In the genomic region with DNA sequence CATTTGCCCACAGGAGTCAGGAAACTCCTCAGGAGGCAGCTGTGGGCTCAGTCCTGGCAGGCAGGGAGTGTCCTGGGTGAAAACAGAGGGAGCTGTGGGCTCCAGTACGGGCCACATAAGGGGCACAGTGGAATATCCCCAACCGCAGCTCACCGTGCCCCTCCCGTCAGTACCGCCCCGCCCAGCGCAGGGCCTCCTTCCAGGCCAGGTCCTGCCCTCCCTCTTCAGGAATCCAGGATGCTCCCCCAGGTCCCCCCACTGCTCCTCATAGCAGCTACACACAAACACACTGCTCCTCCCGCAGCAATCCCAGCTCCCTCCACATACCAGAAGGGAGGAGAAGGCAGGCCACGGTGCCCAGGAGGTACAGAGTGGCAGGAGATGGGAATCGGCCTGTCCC, we compare ENCODE assay signal across 21 cellular contexts.
A peak's percentile ranks its signal among the peaks of the same experiment; 100 is the strongest.
DNase-seq lines count a peak whose midpoint lies in the region; TF ChIP-seq lines count a peak whose summit lies in the region.
"Had no signal": no experiment of that assay in that cellular context is flagged by ENCODE, and none has a peak within 500 bp of the region (broad histone marks: within the 10 kb centered on the region; RNA-seq: fewer than 3 reads in every experiment).

No MANE protein-coding gene starts in this region.

- H3K27me3 ChIP-seq in breast epithelium, result no peaks in the 10 kb centered on the region
- H3K27me3 ChIP-seq in iPS-20b (ENCODE audit: insufficient read depth, low read length), result no peaks in the 10 kb centered on the region
- H3K27me3 ChIP-seq in parathyroid adenoma (ENCODE audit: control insufficient read depth, insufficient read depth, low read length), result no peaks in the 10 kb centered on the region
- no peaks in the 10 kb centered on the region for H3K27me3 ChIP-seq in CD8-positive, alpha-beta memory T cell (ENCODE audit: insufficient read depth, low read length, poor library complexity, severe bottlenecking)
- H3K27me3 ChIP-seq: BLaER1 treated with 17β-estradiol and CSF1 and Interleukin-3, amounts not matched to agents 10 nM and 100 nM had no signal

- BruUV-seq in MCF 10A (replicated peaks; lab: Mats Ljungman, UMichigan), result no TSS peak

- no peak overlapping the region for H3K4me3 ChIP-seq in breast epithelium
- no peak overlapping the region for H3K4me3 ChIP-seq in iPS-20b (ENCODE audit: low read length)
- H3K4me3 ChIP-seq in parathyroid adenoma (ENCODE audit: low read depth, low read length), result no peak overlapping the region
- H3K4me3 ChIP-seq in CD8-positive, alpha-beta memory T cell (ENCODE audit: low read length), result no peak overlapping the region
- H3K4me3 ChIP-seq: BLaER1 treated with 17β-estradiol and CSF1 and Interleukin-3, amounts not matched to agents 10 nM and 100 nM; left ventricle myocardium inferior had no signal

- no peaks in the 10 kb centered on the region for H3K79me2 ChIP-seq in parathyroid adenoma

- DNase-seq in breast epithelium (ENCODE audit: low spot score in 2 of 2) (peak in 1 of 2 donors; percentile 46), MCF 10A (ENCODE audit: unreplicated experiment) (no peak), activated gamma-delta T cell treated with Interleukin-2 at 50 U/mL for 16 hours (no peak), NCI-H82 treated with DMSO at 0.1 percent for 48 hours (lab: John Stamatoyannopoulos, UW; ENCODE audit: unreplicated experiment) (no peak)
- no peak for DNase-seq in CD8-positive, alpha-beta memory T cell
- DNase-seq in stimulated activated CD4-positive, alpha-beta T cell treated with anti-CD3 and anti-CD28 coated beads, Interleukin-2, amount 100 ng/mL, for 48 hours, result no peak
- DNase-seq: 8988T; activated CD4-positive, alpha-beta memory T cell treated with anti-CD3 and anti-CD28 coated beads, Interleukin-2, amount 10 ng/mL, durations not matched to agents 7 days and 5 days; activated naive CD8-positive, alpha-beta T cell treated with anti-CD3 and anti-CD28 coated beads, Interleukin-2, amount 50 U/mL, for 24 hours; DMS153; effector memory CD8-positive, alpha-beta T cell; KG1; left ventricle myocardium inferior; naive thymus-derived CD4-positive, alpha-beta T cell; NCI-H1092; NCI-H2107; T-cell had no signal

- H3K4me1 ChIP-seq in breast epithelium (peaks cover 5 to 28% of the 10 kb centered on the region in 2 donors), iPS-20b (ENCODE audit: insufficient read depth, low read length) (peaks cover 10% of the 10 kb centered on the region; the same call in 1 of the 2 replicates), parathyroid adenoma (peaks cover 72% of the 10 kb centered on the region)
- H3K4me1 ChIP-seq in CD8-positive, alpha-beta memory T cell (ENCODE audit: insufficient read depth, low read length), result no peaks in the 10 kb centered on the region

- H3K27ac ChIP-seq in breast epithelium (peak overlapping the region; percentile 83 to 85), iPS-20b (ENCODE audit: low read length) (peak overlapping the region; percentile 18), parathyroid adenoma (peak overlapping the region; percentile 97)
- H3K27ac ChIP-seq in CD8-positive, alpha-beta memory T cell (ENCODE audit: low read depth, low read length), result no peak overlapping the region
- H3K27ac ChIP-seq: BLaER1 treated with 17β-estradiol and CSF1 and Interleukin-3, amounts not matched to agents 10 nM and 100 nM; left ventricle myocardium inferior; VCaP had no signal

- H3K9me3 ChIP-seq in breast epithelium (no peaks in the 10 kb centered on the region), iPS-20b (ENCODE audit: insufficient read depth, low read depth, low read length) (no peaks in the 10 kb centered on the region), parathyroid adenoma (ENCODE audit: control insufficient read depth, low read length) (no peaks in the 10 kb centered on the region)
- no peaks in the 10 kb centered on the region for H3K9me3 ChIP-seq in CD8-positive, alpha-beta memory T cell (ENCODE audit: low read length)
- H3K9me3 ChIP-seq: BLaER1 treated with 17β-estradiol and CSF1 and Interleukin-3, amounts not matched to agents 10 nM and 100 nM; left ventricle myocardium inferior had no signal

- H3K9ac ChIP-seq in iPS-20b (ENCODE audit: low read depth, low read length) (peak overlapping the region; percentile 38; the same call in 1 of the 2 replicates), parathyroid adenoma (no peak overlapping the region)
- H3K9ac ChIP-seq: BLaER1 treated with 17β-estradiol and CSF1 and Interleukin-3, amounts not matched to agents 10 nM and 100 nM had no signal

- no peak for TF ChIP-seq POLR2A in breast epithelium (IDR thresholded peaks at IDR 0.05)

- H3K4me2 ChIP-seq in parathyroid adenoma (ENCODE audit: low read length), result no peak overlapping the region
- H3K4me2 ChIP-seq: BLaER1 treated with 17β-estradiol and CSF1 and Interleukin-3, amounts not matched to agents 10 nM and 100 nM had no signal

- no peak overlapping the region for H3K27ac Mint-ChIP-seq in MCF 10A (ENCODE audit: low read depth, unreplicated experiment)
- no peak overlapping the region for H3K27ac Mint-ChIP-seq in CD8-positive, alpha-beta memory T cell
- H3K27ac Mint-ChIP-seq: activated CD4-positive, alpha-beta memory T cell treated with anti-CD3 and anti-CD28 coated beads, Interleukin-2, amount 10 ng/mL, durations not matched to agents 7 days and 5 days; activated naive CD8-positive, alpha-beta T cell treated with anti-CD3 and anti-CD28 coated beads, Interleukin-2, amount 50 U/mL, for 24 hours; effector memory CD8-positive, alpha-beta T cell; T-cell had no signal

- intact Hi-C loops in breast epithelium (cut with DNase I; ENCODE audit: low total_unique reads) (no loop called here), MCF 10A (cut with micrococcal nuclease) (no loop called here)

- H2AFZ ChIP-seq in parathyroid adenoma, result peak overlapping the region; percentile 28

- peaks cover 56% of the 10 kb centered on the region for H3K36me3 Mint-ChIP-seq in MCF 10A (ENCODE audit: insufficient read depth, unreplicated experiment)
- no peaks in the 10 kb centered on the region for H3K36me3 Mint-ChIP-seq in CD8-positive, alpha-beta memory T cell
- H3K36me3 Mint-ChIP-seq: naive thymus-derived CD4-positive, alpha-beta T cell; T-cell had no signal

- no peaks in the 10 kb centered on the region for H3K27me3 Mint-ChIP-seq in MCF 10A (ENCODE audit: insufficient read depth, unreplicated experiment)
- peaks cover 0 to 3% of the 10 kb centered on the region in 2 donors for H3K27me3 Mint-ChIP-seq in CD8-positive, alpha-beta memory T cell
- H3K27me3 Mint-ChIP-seq: activated CD4-positive, alpha-beta memory T cell treated with anti-CD3 and anti-CD28 coated beads, Interleukin-2, amount 10 ng/mL, durations not matched to agents 7 days and 5 days; activated naive CD8-positive, alpha-beta T cell treated with anti-CD3 and anti-CD28 coated beads, Interleukin-2, amount 50 U/mL, for 24 hours; effector memory CD8-positive, alpha-beta T cell; T-cell had no signal

- no peak for TF ChIP-seq CTCF in breast epithelium (IDR thresholded peaks at IDR 0.05)
- no peak for TF ChIP-seq CTCF in MCF 10A (IDR thresholded peaks at IDR 0.05; ENCODE audit: unreplicated experiment)
- no peak for TF ChIP-seq CTCF in parathyroid adenoma (IDR thresholded peaks at IDR 0.05)

- POLR2A ChIA-PET in MCF 10A (lab: Yijun Ruan, JAX), result no interaction called here
- POLR2A ChIA-PET in CD8-positive, alpha-beta memory T cell (lab: Charles Lee), result no interaction called here

- peaks cover 7% of the 10 kb centered on the region for H3K36me3 ChIP-seq in breast epithelium
- H3K36me3 ChIP-seq in iPS-20b (ENCODE audit: insufficient read depth, low read depth, low read length), result peaks cover 8% of the 10 kb centered on the region
- no peaks in the 10 kb centered on the region for H3K36me3 ChIP-seq in parathyroid adenoma (ENCODE audit: control insufficient read depth, insufficient read depth, low read length)
- no peaks in the 10 kb centered on the region for H3K36me3 ChIP-seq in CD8-positive, alpha-beta memory T cell (ENCODE audit: insufficient read depth, low read length)

- H3K9me3 Mint-ChIP-seq in MCF 10A (ENCODE audit: unreplicated experiment), result no peaks in the 10 kb centered on the region
- peaks cover 0 to 3% (median 0%) of the 10 kb centered on the region in 5 donors for H3K9me3 Mint-ChIP-seq in CD8-positive, alpha-beta memory T cell
- H3K9me3 Mint-ChIP-seq: activated CD4-positive, alpha-beta memory T cell treated with anti-CD3 and anti-CD28 coated beads, Interleukin-2, amount 10 ng/mL, durations not matched to agents 7 days and 5 days; activated naive CD8-positive, alpha-beta T cell treated with anti-CD3 and anti-CD28 coated beads, Interleukin-2, amount 50 U/mL, for 24 hours; T-cell had no signal

- H3K4me3 Mint-ChIP-seq in MCF 10A (ENCODE audit: unreplicated experiment), result no peak overlapping the region
- H3K4me3 Mint-ChIP-seq in CD8-positive, alpha-beta memory T cell, result no peak overlapping the region
- H3K4me3 Mint-ChIP-seq: activated CD4-positive, alpha-beta memory T cell treated with anti-CD3 and anti-CD28 coated beads, Interleukin-2, amount 10 ng/mL, durations not matched to agents 7 days and 5 days; activated naive CD8-positive, alpha-beta T cell treated with anti-CD3 and anti-CD28 coated beads, Interleukin-2, amount 50 U/mL, for 24 hours; effector memory CD8-positive, alpha-beta T cell; naive thymus-derived CD4-positive, alpha-beta T cell had no signal

- CTCF ChIA-PET in MCF 10A (lab: Yijun Ruan, JAX), result interaction anchor here (0.6 to 1.7 kb wide), 3 partner anchors 137 to 1833 kb away, joined by 3 to 6 read pairs (median 4); no protein-coding TSS in a partner anchor
- CTCF ChIA-PET in CD8-positive, alpha-beta memory T cell (lab: Charles Lee), result no interaction called here

- peaks cover 33% of the 10 kb centered on the region for H3K4me1 Mint-ChIP-seq in MCF 10A (ENCODE audit: insufficient read depth, unreplicated experiment)
- no peaks in the 10 kb centered on the region for H3K4me1 Mint-ChIP-seq in CD8-positive, alpha-beta memory T cell
- H3K4me1 Mint-ChIP-seq: activated CD4-positive, alpha-beta memory T cell treated with anti-CD3 and anti-CD28 coated beads, Interleukin-2, amount 10 ng/mL, durations not matched to agents 7 days and 5 days had no signal
